In the genomic region with DNA sequence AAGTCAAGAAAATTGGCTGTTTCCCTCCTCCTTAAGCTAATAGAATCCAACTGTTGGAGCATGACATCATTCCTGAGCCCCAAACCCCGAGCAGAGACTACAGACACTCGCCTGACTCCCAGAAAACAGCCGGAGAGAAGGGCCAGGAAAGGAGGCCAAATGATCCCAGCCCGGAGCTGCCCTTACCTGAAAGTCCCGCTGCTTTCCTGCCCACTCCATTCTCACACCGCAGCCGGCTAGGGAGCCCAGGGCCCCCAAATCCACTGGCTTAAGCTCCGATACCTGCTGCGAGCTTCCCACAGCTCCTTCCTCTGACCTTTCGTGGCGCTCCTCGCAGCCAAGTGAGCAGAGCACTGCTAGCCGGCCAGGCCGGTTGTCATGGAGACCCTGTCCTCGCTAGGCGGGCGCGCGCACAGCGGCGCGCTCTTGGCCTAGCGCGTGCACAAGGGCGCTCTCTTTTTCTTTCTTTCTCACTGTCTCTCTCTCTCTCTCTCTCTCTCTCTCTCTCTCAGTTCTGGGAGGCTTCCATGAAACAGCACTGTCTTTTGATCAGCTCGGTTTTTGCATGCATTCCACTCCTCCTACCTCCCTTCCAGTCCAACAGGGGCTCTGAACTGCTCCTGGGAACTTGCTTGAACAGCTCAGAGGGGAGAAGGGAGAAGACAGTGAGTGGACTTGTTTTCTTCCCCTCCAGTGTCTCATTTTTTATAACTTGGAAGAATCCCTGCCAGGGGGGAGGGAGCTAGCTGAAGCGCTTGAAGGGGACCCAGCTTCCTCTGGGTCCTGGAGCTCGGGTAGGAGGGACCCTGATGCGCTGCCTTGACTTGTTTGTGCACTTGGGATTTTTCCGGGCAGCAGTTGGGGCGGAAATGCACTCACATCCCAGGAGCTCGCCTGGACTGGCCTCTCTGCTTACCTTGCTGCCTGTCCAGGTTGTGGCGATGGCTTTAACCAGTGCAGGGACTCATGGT, we compare ENCODE assay signal across 8 cellular contexts.
DNase-seq lines count a peak whose midpoint lies in the region; ATAC-seq and TF ChIP-seq lines count a peak whose summit lies in the region.

No MANE protein-coding gene starts in this region.

- no peaks in the 10 kb centered on the region for H3K36me3 ChIP-seq in BLaER1 treated with 17β-estradiol and CSF1 and Interleukin-3, amounts not matched to agents 10 nM and 100 nM
- no peaks in the 10 kb centered on the region for H3K36me3 ChIP-seq in ectodermal cell (ENCODE audit: control insufficient read depth, insufficient read depth, low read length)
- no peaks in the 10 kb centered on the region for H3K36me3 ChIP-seq in left lung

- peak overlapping the region in 1 of 11 experiments; percentile 39; a peak in 1 of 22 replicates for H3K9ac ChIP-seq in BLaER1 treated with 17β-estradiol and CSF1 and Interleukin-3, amounts not matched to agents 10 nM and 100 nM

- H3K4me2 ChIP-seq in BLaER1 treated with 17β-estradiol and CSF1 and Interleukin-3, amounts not matched to agents 10 nM and 100 nM, result peak overlapping the region; percentile 33 to 78 (median 59)

- H4K20me1 ChIP-seq in BLaER1 treated with 17β-estradiol and CSF1 and Interleukin-3, amounts not matched to agents 10 nM and 100 nM, result no peaks in the 10 kb centered on the region

- H3K9me3 ChIP-seq in BLaER1 treated with 17β-estradiol and CSF1 and Interleukin-3, amounts not matched to agents 10 nM and 100 nM (replicated peaks in 1 of 11), result no peaks in the 10 kb centered on the region
- H3K9me3 ChIP-seq in ectodermal cell (ENCODE audit: control insufficient read depth, low read length), result no peaks in the 10 kb centered on the region
- no peaks in the 10 kb centered on the region for H3K9me3 ChIP-seq in left lung

- peak; percentile 67 for DNase-seq in SK-MEL-5 (ENCODE audit: low read depth, low spot score)
- DNase-seq in left lung, result peak; percentile 88 to 94

- H3K9me3 Mint-ChIP-seq in stimulated activated memory B cell treated with anti-CD40 and anti-IgM and Interleukin-4, amounts not matched to agents 10 μg/mL and 1 μg/mL and 100 μg/mL, for 72 hours, result no peaks in the 10 kb centered on the region

- no peak overlapping the region for H3K27ac ChIP-seq in BLaER1 treated with 17β-estradiol and CSF1 and Interleukin-3, amounts not matched to agents 10 nM and 100 nM
- H3K27ac ChIP-seq in ectodermal cell (ENCODE audit: insufficient read depth, low read depth, low read length, poor library complexity, severe bottlenecking) (peak overlapping the region; percentile 87), left lung (peak overlapping the region; percentile 81 to 82)

- peaks cover 21 to 58% (median 28%) of the 10 kb centered on the region in 10 experiments for H3K4me1 ChIP-seq in BLaER1 treated with 17β-estradiol and CSF1 and Interleukin-3, amounts not matched to agents 10 nM and 100 nM
- H3K4me1 ChIP-seq in ectodermal cell (ENCODE audit: control insufficient read depth, insufficient read depth, low read length), result peaks cover 71% of the 10 kb centered on the region
- H3K4me1 ChIP-seq in left lung, result peaks cover 29 to 74% of the 10 kb centered on the region in 2 donors

- intact Hi-C loops in left lung (cut with DNase I), result no loop called here

- peak overlapping the region; percentile 58 for H3K4me3 Mint-ChIP-seq in stimulated activated memory B cell treated with anti-CD40 and anti-IgM and Interleukin-4, amounts not matched to agents 10 μg/mL and 1 μg/mL and 100 μg/mL, for 72 hours

- in situ Hi-C loops in SK-MEL-5 (cut with HindIII; ENCODE audit: low pct_unique_long_range_greater_than_20kb, low sequenced_read_pairs), result no loop called here

- H3K4me1 Mint-ChIP-seq in stimulated activated memory B cell treated with anti-CD40 and anti-IgM and Interleukin-4, amounts not matched to agents 10 μg/mL and 1 μg/mL and 100 μg/mL, for 72 hours, result peaks cover 9% of the 10 kb centered on the region

- H3K27me3 Mint-ChIP-seq in stimulated activated memory B cell treated with anti-CD40 and anti-IgM and Interleukin-4, amounts not matched to agents 10 μg/mL and 1 μg/mL and 100 μg/mL, for 72 hours, result peaks cover 12% of the 10 kb centered on the region

- 16% methylated on average over 33 of the region's 33 CpGs for WGBS in ectodermal cell, 2 experiments

- H3K27me3 ChIP-seq in BLaER1 treated with 17β-estradiol and CSF1 and Interleukin-3, amounts not matched to agents 10 nM and 100 nM, result peaks cover 0 to 16% (median 10%) of the 10 kb centered on the region in 11 experiments; a peak in 16 of 22 replicates
- H3K27me3 ChIP-seq in ectodermal cell (ENCODE audit: control insufficient read depth, insufficient read depth, low read length, poor library complexity, severe bottlenecking), result no peaks in the 10 kb centered on the region
- no peaks in the 10 kb centered on the region for H3K27me3 ChIP-seq in left lung

- no peak for TF ChIP-seq CTCF in left lung (IDR thresholded peaks at IDR 0.05)

- ATAC-seq in HG03342 (IDR thresholded peaks at IDR 0.05; ENCODE audit: unreplicated experiment) (peak; percentile 46), left lung (peak; percentile 78), HG02588 (IDR thresholded peaks at IDR 0.05; ENCODE audit: unreplicated experiment) (no peak), GM19452 (IDR thresholded peaks at IDR 0.05; ENCODE audit: unreplicated experiment) (no peak)
- no peak for ATAC-seq in stimulated activated memory B cell treated with anti-CD40 and anti-IgM and Interleukin-4, amounts not matched to agents 10 μg/mL and 1 μg/mL and 100 μg/mL, for 72 hours

- no peaks in the 10 kb centered on the region for H3K36me3 Mint-ChIP-seq in stimulated activated memory B cell treated with anti-CD40 and anti-IgM and Interleukin-4, amounts not matched to agents 10 μg/mL and 1 μg/mL and 100 μg/mL, for 72 hours

- H3K27ac Mint-ChIP-seq in stimulated activated memory B cell treated with anti-CD40 and anti-IgM and Interleukin-4, amounts not matched to agents 10 μg/mL and 1 μg/mL and 100 μg/mL, for 72 hours, result peak overlapping the region; percentile 51

- peak overlapping the region in 3 of 10 experiments; percentile 24 to 31 (median 28); a peak in 6 of 20 replicates for H3K4me3 ChIP-seq in BLaER1 treated with 17β-estradiol and CSF1 and Interleukin-3, amounts not matched to agents 10 nM and 100 nM
- H3K4me3 ChIP-seq in ectodermal cell (ENCODE audit: insufficient read depth, low read depth, low read length) (peak overlapping the region; percentile 44), left lung (peak overlapping the region; percentile 27 to 42)

Comparison
In these comparisons a context has a peak if more than half of its experiments do, and no peak if none do; other contexts are left out.
1. H3K27ac ChIP-seq: peak in ectodermal cell (single experiment) and left lung (2 of 2); none in BLaER1 treated with 17β-estradiol and CSF1 and Interleukin-3, amounts not matched to agents 10 nM and 100 nM (0 of 11).
2. ATAC-seq: peak in HG03342 (single experiment) and left lung (single experiment); none in stimulated activated memory B cell treated with anti-CD40 and anti-IgM and Interleukin-4, amounts not matched to agents 10 μg/mL and 1 μg/mL and 100 μg/mL, for 72 hours (single experiment), HG02588 (single experiment) and GM19452 (single experiment).